16 cellular contexts compared by ENCODE assay signal in the genomic region with DNA sequence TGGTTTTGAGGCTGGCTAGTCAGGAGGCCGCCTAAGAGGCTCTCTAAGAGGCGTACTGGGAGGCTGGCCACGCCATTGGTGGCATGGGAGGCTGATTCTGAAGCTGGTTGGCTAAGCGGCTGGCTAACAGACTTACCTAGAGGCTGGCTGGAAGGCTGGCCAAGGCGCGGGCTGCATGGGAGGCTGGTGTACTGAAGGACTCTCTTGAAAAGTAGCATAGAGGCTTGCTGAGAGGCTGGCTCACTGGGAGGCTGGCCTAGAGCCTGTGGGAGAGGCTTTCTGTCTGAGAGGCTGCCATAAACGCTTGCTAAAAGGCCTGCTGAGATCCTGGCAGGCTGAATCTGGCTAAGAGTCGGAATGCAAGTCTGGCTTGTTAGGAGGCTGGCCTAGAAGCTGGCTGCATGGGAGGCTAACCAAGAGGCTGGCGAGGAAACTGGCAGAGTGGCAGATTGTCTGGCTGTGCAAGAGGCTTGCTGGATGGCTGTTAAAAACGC.
DNase-seq lines count a peak whose midpoint lies in the region; TF ChIP-seq lines count a peak whose summit lies in the region.
"Had no signal": no experiment of that assay in that cellular context is flagged by ENCODE, and none has a peak within 500 bp of the region (broad histone marks: within the 10 kb centered on the region; RNA-seq: fewer than 3 reads in every experiment).

No MANE protein-coding gene starts in this region.

- H3K79me2 ChIP-seq in trophoblast cell (ENCODE audit: control insufficient read depth, insufficient read depth, low read length, poor library complexity) = no peaks in the 10 kb centered on the region

- no peak overlapping the region for H3K23ac ChIP-seq in trophoblast cell (ENCODE audit: low read length)

- intact Hi-C loops in ascending aorta (cut with DNase I) (loop anchor here (5.0 to 10.0 kb wide), 2 partner anchors 246 to 491 kb away; a partner anchor contains a TSS), posterior vena cava (cut with DNase I) (no loop called here)

- H3K27ac ChIP-seq in ascending aorta (peak overlapping the region; percentile 70), trophoblast cell (ENCODE audit: low read depth, low read length) (no peak overlapping the region)
- H3K27ac ChIP-seq: A549 had no signal

- H2BK5ac ChIP-seq in trophoblast cell (ENCODE audit: low read depth, low read length, poor library complexity) = no peak overlapping the region

- no peaks in the 10 kb centered on the region for H3K79me1 ChIP-seq in trophoblast cell (ENCODE audit: low read length)

- H2AFZ ChIP-seq in trophoblast cell (ENCODE audit: insufficient read depth, low read length, poor library complexity) = no peak overlapping the region

- H3K9me3 ChIP-seq in ascending aorta (no peaks in the 10 kb centered on the region), trophoblast cell (ENCODE audit: insufficient read depth, low read depth, low read length) (no peaks in the 10 kb centered on the region)
- H3K9me3 ChIP-seq: A549, Caco-2, Peyer's patch had no signal

- no CpG with 5 or more reads among the region's 10 CpGs for WGBS in trophoblast cell (ENCODE audit: extremely low coverage, insufficient coverage, insufficient read length)

- no peak overlapping the region for H4K91ac ChIP-seq in trophoblast cell (ENCODE audit: low read depth, low read length)

- no peak overlapping the region for H2AK5ac ChIP-seq in trophoblast cell (ENCODE audit: low read length)

- H3K4me2 ChIP-seq in trophoblast cell (ENCODE audit: low read length) = no peak overlapping the region
- H3K4me2 ChIP-seq: A549 had no signal

- H3K14ac ChIP-seq in trophoblast cell (ENCODE audit: low read length) = no peak overlapping the region

- H3K36me3 ChIP-seq in ascending aorta (no peaks in the 10 kb centered on the region), trophoblast cell (ENCODE audit: control insufficient read depth in 1 of 2, insufficient read depth in 2 of 2, low read length in 2 of 2) (no peaks in the 10 kb centered on the region)
- H3K36me3 ChIP-seq: Peyer's patch had no signal

- no peak for TF ChIP-seq CTCF in ascending aorta (IDR thresholded peaks at IDR 0.05)

- H3K18ac ChIP-seq in trophoblast cell (ENCODE audit: low read length) = no peak overlapping the region

- H3K4ac ChIP-seq in trophoblast cell (ENCODE audit: low read depth, low read length) = no peak overlapping the region

- H3K4me1 ChIP-seq in ascending aorta (peaks cover 0 to 13% of the 10 kb centered on the region in 2 donors), trophoblast cell (ENCODE audit: control insufficient read depth in 1 of 2, insufficient read depth in 2 of 2, low read length in 2 of 2) (no peaks in the 10 kb centered on the region)
- H3K4me1 ChIP-seq: A549, Caco-2, Peyer's patch had no signal

- H2BK120ac ChIP-seq in trophoblast cell (ENCODE audit: insufficient read depth, low read length, poor library complexity) = no peak overlapping the region

- no peak overlapping the region for H3K9ac ChIP-seq in trophoblast cell (ENCODE audit: low read length)

- no peak overlapping the region for H4K8ac ChIP-seq in trophoblast cell (ENCODE audit: low read depth, low read length)

- no peak overlapping the region for H2BK12ac ChIP-seq in trophoblast cell (ENCODE audit: low read length)

- DNase-seq in D341Med (ENCODE audit: low spot score) (peak; percentile 5), ascending aorta (ENCODE audit: low spot score in 2 of 2) (peak in 1 of 2 donors; percentile 69), fibroblast of gingiva (ENCODE audit: low read depth) (peak; percentile 10), posterior vena cava (ENCODE audit: low spot score) (peak; percentile 77), ecto neural progenitor cell (ENCODE audit: low spot score) (no peak), trophoblast cell (no peak)
- DNase-seq in stimulated activated CD4-positive, alpha-beta T cell treated with anti-CD3 and anti-CD28 coated beads, Interleukin-1b, Interleukin-23, amount 100 ng/mL, for 48 hours = no peak
- DNase-seq: Caco-2, DMS53, NCI-H146, NCI-H2107, NCI-H510A treated with DMSO at 0.1 percent for 48 hours, Peyer's patch, SHP77 treated with DMSO at 0.1 percent for 48 hours had no signal

- H3K4me3 ChIP-seq in ascending aorta = peak overlapping the region in 1 of 2 donors; percentile 9
- no peak overlapping the region for H3K4me3 ChIP-seq in trophoblast cell (ENCODE audit: low read depth, low read length)
- H3K4me3 ChIP-seq: A549, GM12878, Peyer's patch had no signal

- H4K12ac ChIP-seq in trophoblast cell (ENCODE audit: low read depth, low read length) = no peak overlapping the region

- H3K27me3 ChIP-seq in ascending aorta = no peaks in the 10 kb centered on the region
- H3K27me3 ChIP-seq in trophoblast cell (ENCODE audit: insufficient read depth, low read length) = no peaks in the 10 kb centered on the region
- H3K27me3 ChIP-seq: Peyer's patch had no signal

Comparison
In these comparisons a context has a peak if more than half of its experiments do, and no peak if none do; other contexts are left out.
1. DNase-seq: peak in D341Med (single experiment), fibroblast of gingiva (single experiment) and posterior vena cava (single experiment); none in ecto neural progenitor cell (single experiment), trophoblast cell (0 of 2) and stimulated activated CD4-positive, alpha-beta T cell treated with anti-CD3 and anti-CD28 coated beads, Interleukin-1b, Interleukin-23, amount 100 ng/mL, for 48 hours (single experiment).